ENCODE assay signal across 8 cellular contexts in genomic region chr4:70993181-70994068, GRCh38. TPM values are rescaled to one million over a fixed set of nuclear protein-coding genes. Genes with fewer than 3 reads are reported as not detected.
A peak's percentile ranks its signal among the peaks of the same experiment; 100 is the strongest.
DNase-seq lines count a peak whose midpoint lies in the region.

Gene DCK, plus strand, starts transcription at chr4:70993649. Its CDS starts 187 bp downstream, at chr4:70993836.

- peaks cover 27% of the 10 kb centered on the region for H3K4me1 ChIP-seq in HAP-1
- H3K4me1 ChIP-seq in SJCRH30: no peaks in the 10 kb centered on the region; the same call in 1 of the 2 replicates
- peaks cover 11% of the 10 kb centered on the region for H3K4me1 ChIP-seq in neuron (ENCODE audit: insufficient read depth, low read length)

- peak; percentile 94 for DNase-seq in GDM1 (lab: John Stamatoyannopoulos, UW)
- DNase-seq in HAP-1 (ENCODE audit: low spot score in 2 of 2): peak; percentile 87 to 93
- peak; percentile 89 for DNase-seq in MG63
- DNase-seq in SJCRH30: peak; percentile 94 to 95
- peak; percentile 73 for DNase-seq in activated gamma-delta T cell treated with anti-CD3 and anti-CD28 coated beads, Interleukin-2, amount 50 U/mL, for 16 hours (ENCODE audit: low read depth)
- DNase-seq in foreskin melanocyte: peak; percentile 91
- DNase-seq in stromal cell of bone marrow (ENCODE audit: low read depth): peak; percentile 84

- H3K27me3 ChIP-seq in HAP-1 (ENCODE audit: low read depth): no peaks in the 10 kb centered on the region
- H3K27me3 ChIP-seq in MG63: no peaks in the 10 kb centered on the region
- no peaks in the 10 kb centered on the region for H3K27me3 ChIP-seq in SJCRH30
- H3K27me3 ChIP-seq in neuron (ENCODE audit: insufficient read depth, low read length): no peaks in the 10 kb centered on the region

- H2AFZ ChIP-seq in neuron (ENCODE audit: low read depth, low read length): peak within 1 kb of the TSS; percentile 90

- H3K27ac ChIP-seq in SJCRH30: peak within 1 kb of the TSS; percentile 88

- H3K9me3 ChIP-seq in HAP-1 (no peaks in the 10 kb centered on the region; the same call in 1 of the 2 replicates), MG63 (no peaks in the 10 kb centered on the region), SJCRH30 (replicated peaks) (0 out of 2 replicates have a peak, but pooled peaks cover 6% of the 10 kb centered on the region), neuron (ENCODE audit: low read length) (peaks cover 19% of the 10 kb centered on the region)

- peaks cover 13% of the 10 kb centered on the region for H3K36me3 ChIP-seq in HAP-1 (replicated peaks)
- peaks cover 11% of the 10 kb centered on the region for H3K36me3 ChIP-seq in MG63
- H3K36me3 ChIP-seq in SJCRH30: peaks cover 13% of the 10 kb centered on the region
- H3K36me3 ChIP-seq in neuron (ENCODE audit: insufficient read depth, low read length): peaks cover 22% of the 10 kb centered on the region

- in situ Hi-C loops in HAP-1 (cut with MboI; ENCODE audit: low sequenced_read_pairs): no loop called here

- H3K4me3 ChIP-seq in HAP-1 (peak within 1 kb of the TSS; percentile 71), MG63 (peak within 1 kb of the TSS; percentile 82), SJCRH30 (peak within 1 kb of the TSS; percentile 79), neuron (ENCODE audit: low read length) (peak within 1 kb of the TSS; percentile 62)

RNA-seq across cellular contexts. Expression of gene DCK, which starts in this region (rescaled TPM):
- 12.3 and 13.9 TPM in 2 replicates for total RNA-seq in MG63 (2014; rRNA removed; shearing (Covaris generic); ENCODE audit: low replicate concordance)
- 50.5 and 61.0 TPM in 2 replicates for total RNA-seq in SJCRH30 (2014; rRNA removed; shearing (Covaris generic))

Comparison
In these comparisons a context has a peak if more than half of its experiments do, and no peak if none do; other contexts are left out.
1. Peak in every context shown above with its lines: DNase-seq, H3K4me3 ChIP-seq and H3K27ac ChIP-seq.